Comparison of ENCODE assay signal across 8 cellular contexts in the genomic region with DNA sequence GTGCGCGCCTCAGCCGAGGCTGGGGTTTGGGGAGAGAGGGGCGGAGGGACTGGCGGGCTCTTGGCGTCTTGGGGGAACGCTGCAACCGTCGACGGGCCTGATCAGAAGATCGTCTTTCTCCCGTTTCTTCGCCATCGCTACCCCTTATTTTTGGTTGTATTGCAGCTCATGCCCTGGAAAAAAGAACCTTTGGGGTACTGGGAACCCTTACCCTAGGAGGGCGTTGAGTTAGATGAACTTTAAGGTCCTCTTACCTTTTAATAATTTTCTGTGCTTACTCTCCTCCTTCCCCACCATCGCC. TPM values are rescaled to one million over a fixed set of nuclear protein-coding genes. Genes with fewer than 3 reads are reported as not detected.
A peak's percentile ranks its signal among the peaks of the same experiment; 100 is the strongest.
DNase-seq lines count a peak whose midpoint lies in the region; ATAC-seq lines count a peak whose summit lies in the region.

No MANE protein-coding gene starts in this region.

- peak overlapping the region; percentile 95 for H3K27ac Mint-ChIP-seq in activated T-helper 1 cell treated with anti-CD3 and anti-CD28 coated beads, Interleukin-12 subunit alpha, Interleukin-12 subunit beta, Interleukin-2, Interleukin-4 antibody, amounts not matched to agents 30 ng/mL and 10 ng/mL and 1 ng/mL, durations not matched to agents 14 hours and 24 hours and 36 hours

- ATAC-seq in GM18502 (IDR thresholded peaks at IDR 0.05; ENCODE audit: poor library complexity, unreplicated experiment), result peak; percentile 52
- peak; percentile 44 for ATAC-seq in HG02938 (IDR thresholded peaks at IDR 0.05; ENCODE audit: unreplicated experiment)

- H3K4me3 ChIP-seq in iPS-18c (ENCODE audit: insufficient read depth, low read depth, low read length), result peak overlapping the region; percentile 100

- peak overlapping the region; percentile 94 for H3K4me3 Mint-ChIP-seq in activated T-helper 1 cell treated with anti-CD3 and anti-CD28 coated beads, Interleukin-12 subunit alpha, Interleukin-12 subunit beta, Interleukin-2, Interleukin-4 antibody, amounts not matched to agents 30 ng/mL and 10 ng/mL and 1 ng/mL, durations not matched to agents 14 hours and 24 hours and 36 hours

- H3K4me1 Mint-ChIP-seq in activated T-helper 1 cell treated with anti-CD3 and anti-CD28 coated beads, Interleukin-12 subunit alpha, Interleukin-12 subunit beta, Interleukin-2, Interleukin-4 antibody, amounts not matched to agents 30 ng/mL and 10 ng/mL and 1 ng/mL, durations not matched to agents 14 hours and 24 hours and 36 hours (ENCODE audit: low read depth), result peaks cover 45% of the 10 kb centered on the region

- intact Hi-C loops in activated T-helper 1 cell treated with anti-CD3 and anti-CD28 coated beads, Interleukin-12 subunit alpha, Interleukin-12 subunit beta, Interleukin-2, Interleukin-4 antibody, amounts not matched to agents 30 ng/mL and 10 ng/mL and 1 ng/mL, durations not matched to agents 14 hours and 24 hours and 36 hours (cut with micrococcal nuclease), result loop anchor here (1.0 to 5.0 kb wide), 7 partner anchors 28 to 765 kb away; a partner anchor contains a TSS

- H3K9me3 ChIP-seq in iPS-18c (ENCODE audit: control insufficient read depth, insufficient read depth, low read length), result no peaks in the 10 kb centered on the region

- H3K9me3 Mint-ChIP-seq in activated T-helper 1 cell treated with anti-CD3 and anti-CD28 coated beads, Interleukin-12 subunit alpha, Interleukin-12 subunit beta, Interleukin-2, Interleukin-4 antibody, amounts not matched to agents 30 ng/mL and 10 ng/mL and 1 ng/mL, durations not matched to agents 14 hours and 24 hours and 36 hours, result no peaks in the 10 kb centered on the region

- no peaks in the 10 kb centered on the region for H3K27me3 Mint-ChIP-seq in activated T-helper 1 cell treated with anti-CD3 and anti-CD28 coated beads, Interleukin-12 subunit alpha, Interleukin-12 subunit beta, Interleukin-2, Interleukin-4 antibody, amounts not matched to agents 30 ng/mL and 10 ng/mL and 1 ng/mL, durations not matched to agents 14 hours and 24 hours and 36 hours (ENCODE audit: insufficient read depth)

- peaks cover 20% of the 10 kb centered on the region for H3K36me3 Mint-ChIP-seq in activated T-helper 1 cell treated with anti-CD3 and anti-CD28 coated beads, Interleukin-12 subunit alpha, Interleukin-12 subunit beta, Interleukin-2, Interleukin-4 antibody, amounts not matched to agents 30 ng/mL and 10 ng/mL and 1 ng/mL, durations not matched to agents 14 hours and 24 hours and 36 hours (ENCODE audit: low read depth)

- DNase-seq in activated T-helper 1 cell treated with anti-CD3 and anti-CD28 coated beads, Interleukin-12 subunit alpha, Interleukin-12 subunit beta, Interleukin-2, Interleukin-4 antibody, amounts not matched to agents 30 ng/mL and 10 ng/mL and 1 ng/mL, durations not matched to agents 14 hours and 24 hours and 36 hours (ENCODE audit: low spot score), result peak; percentile 80
- no peak for DNase-seq in substantia nigra (lab: John Stamatoyannopoulos, UW)
- DNase-seq in DMS114 treated with DMSO at 0.1 percent for 48 hours (lab: John Stamatoyannopoulos, UW; ENCODE audit: unreplicated experiment), result no peak
- DNase-seq in HCEC 1CT, result no peak
- no peak for DNase-seq in NCI-H2029 (lab: John Stamatoyannopoulos, UW)

- H3K27ac ChIP-seq in substantia nigra (ENCODE audit: low read depth, low read length, poor library complexity, severe bottlenecking), result peak overlapping the region; percentile 98

RNA-seq across cellular contexts. Expression of a gene that starts 0.7 kb away (rescaled TPM):
- 88.4 and 97.3 TPM in 2 replicates for total RNA-seq in activated T-helper 1 cell treated with anti-CD3 and anti-CD28 coated beads, Interleukin-12 subunit alpha, Interleukin-12 subunit beta, Interleukin-2, Interleukin-4 antibody, amounts not matched to agents 30 ng/mL and 10 ng/mL and 1 ng/mL, durations not matched to agents 14 hours and 24 hours and 36 hours

RNA-seq across cellular contexts. Expression of a gene that starts 40.7 kb away (rescaled TPM):
- 1.4 and 1.5 TPM in 2 replicates for total RNA-seq in activated T-helper 1 cell treated with anti-CD3 and anti-CD28 coated beads, Interleukin-12 subunit alpha, Interleukin-12 subunit beta, Interleukin-2, Interleukin-4 antibody, amounts not matched to agents 30 ng/mL and 10 ng/mL and 1 ng/mL, durations not matched to agents 14 hours and 24 hours and 36 hours

RNA-seq across cellular contexts. Expression of a gene that starts 47.3 kb away (rescaled TPM):
- total RNA-seq in activated T-helper 1 cell treated with anti-CD3 and anti-CD28 coated beads, Interleukin-12 subunit alpha, Interleukin-12 subunit beta, Interleukin-2, Interleukin-4 antibody, amounts not matched to agents 30 ng/mL and 10 ng/mL and 1 ng/mL, durations not matched to agents 14 hours and 24 hours and 36 hours, result 38.1 and 38.8 TPM in 2 replicates

RNA-seq across cellular contexts. Expression of a gene that starts 48.8 kb away (rescaled TPM):
- total RNA-seq in activated T-helper 1 cell treated with anti-CD3 and anti-CD28 coated beads, Interleukin-12 subunit alpha, Interleukin-12 subunit beta, Interleukin-2, Interleukin-4 antibody, amounts not matched to agents 30 ng/mL and 10 ng/mL and 1 ng/mL, durations not matched to agents 14 hours and 24 hours and 36 hours, result 232 and 258 TPM in 2 replicates

RNA-seq across cellular contexts. Expression of a gene that starts 52.5 kb away (rescaled TPM):
- total RNA-seq in activated T-helper 1 cell treated with anti-CD3 and anti-CD28 coated beads, Interleukin-12 subunit alpha, Interleukin-12 subunit beta, Interleukin-2, Interleukin-4 antibody, amounts not matched to agents 30 ng/mL and 10 ng/mL and 1 ng/mL, durations not matched to agents 14 hours and 24 hours and 36 hours, result 9.1 and 9.3 TPM in 2 replicates
